Comparison of ENCODE assay signal across 2 cellular contexts in genomic region chr1:32464716-32465540, GRCh38.
A peak's percentile ranks its signal among the peaks of the same experiment; 100 is the strongest.
TF ChIP-seq lines count a peak whose summit lies in the region.

Gene ZBTB8B, plus strand, starts transcription at chr1:32465072. Its CDS starts 5,553 bp downstream, at chr1:32470625.

TF ChIP-seq in A549, 52 proteins besides CTCF, POLR2A, EP300 and RAD21 (continued from another document):
- TF ChIP-seq REST (IDR thresholded peaks at IDR 0.05), result no peak
- no peak for TF ChIP-seq EHF (CRISPR knock-in tag; IDR thresholded peaks at IDR 0.05)
- TF ChIP-seq ZFP36 (IDR thresholded peaks at IDR 0.05; ENCODE audit: borderline replicate concordance, partially characterized antibody), result no peak
- TF ChIP-seq HOXB13 (CRISPR knock-in tag; IDR thresholded peaks at IDR 0.05; ENCODE audit: low read depth), result no peak
- TF ChIP-seq RNF2 (IDR thresholded peaks at IDR 0.05; ENCODE audit: borderline replicate concordance, low read depth), result peak; percentile 45; the same call in 1 of the 2 replicates
- no peak for TF ChIP-seq HOXB5 (CRISPR knock-in tag; IDR thresholded peaks at IDR 0.05)
- TF ChIP-seq PBX3 (IDR thresholded peaks at IDR 0.05), result peak; percentile 87
- no peak for TF ChIP-seq BCL3 (IDR thresholded peaks at IDR 0.05)

TF ChIP-seq in K562, 482 proteins besides CTCF, POLR2A, EP300 and RAD21 (continued from another document):
- TF ChIP-seq SP2 (IDR thresholded peaks at IDR 0.05; ENCODE audit: extremely low read depth, low read depth, low read length, poor library complexity, severe bottlenecking) (peak; percentile 41), ETS2 (tag; IDR thresholded peaks at IDR 0.05; ENCODE audit: borderline replicate concordance, poor library complexity, severe bottlenecking) (no peak), PBX2 (CRISPR knock-in tag; IDR thresholded peaks at IDR 0.05; ENCODE audit: low read depth) (peak; percentile 62), PBX2 (tag; conservative IDR thresholded peaks at IDR 0.05; ENCODE audit: low read depth) (peak; percentile 58; the same call in 1 of the 2 replicates), ZNF717 (CRISPR knock-in tag; IDR thresholded peaks at IDR 0.05) (no peak), PKNOX1 (IDR thresholded peaks at IDR 0.05) (peak; percentile 97), ZNF175 (CRISPR knock-in tag; IDR thresholded peaks at IDR 0.05; ENCODE audit: low read depth) (no peak), MECOM (CRISPR knock-in tag; IDR thresholded peaks at IDR 0.05) (no peak), ZNF407 (IDR thresholded peaks at IDR 0.05; ENCODE audit: low read depth) (no peak), ZNF134 (CRISPR knock-in tag; conservative IDR thresholded peaks at IDR 0.05) (no peak), RBM25 (IDR thresholded peaks at IDR 0.05; ENCODE audit: low read depth, low read length, severe bottlenecking) (peak; percentile 36), PHB (CRISPR knock-in tag; IDR thresholded peaks at IDR 0.05) (no peak), ZSCAN32 (CRISPR knock-in tag; IDR thresholded peaks at IDR 0.05) (no peak)
